ENCODE assay signal across 28 cellular contexts in genomic region chr3:86047329-86047625, GRCh38.
"Had no signal": no experiment of that assay in that cellular context is flagged by ENCODE, and none has a peak within 500 bp of the region (broad histone marks: within the 10 kb centered on the region; RNA-seq: fewer than 3 reads in every experiment).

No MANE protein-coding gene starts in this region.

- H3K36me3 Mint-ChIP-seq: activated CD8-positive, alpha-beta memory T cell treated with anti-CD3 and anti-CD28 coated beads, Interleukin-2, amount 10 ng/mL, durations not matched to agents 7 days and 5 days; activated naive CD8-positive, alpha-beta T cell; brain; stimulated activated effector memory CD8-positive, alpha-beta T cell treated with anti-CD3 and anti-CD28 coated beads, Interleukin-12 subunit alpha, Interleukin-12 subunit beta, amount 100 ng/mL, for 72 hours had no signal

- DNase-seq: activated CD4-positive, alpha-beta T cell treated with anti-CD3 and anti-CD28 coated beads for 36 hours; activated CD4-positive, CD25-positive, alpha-beta regulatory T cell; activated CD8-positive, alpha-beta memory T cell treated with anti-CD3 and anti-CD28 coated beads, Interleukin-2, amount 10 ng/mL, durations not matched to agents 7 days and 5 days; activated CD8-positive, alpha-beta T cell treated with anti-CD3 and anti-CD28 coated beads, Interleukin-2, amount 10 ng/mL, durations not matched to agents 7 days and 5 days; activated naive CD4-positive, alpha-beta T cell; activated T-cell treated with anti-CD3 and anti-CD28 coated beads, Interleukin-2, amount 50 U/mL, for 48 hours; aorta; effector memory CD8-positive, alpha-beta T cell; foreskin keratinocyte; heart right ventricle; left lung; mucosa of descending colon; sigmoid colon; small intestine; stimulated activated CD4-positive, alpha-beta T cell treated with anti-CD3 and anti-CD28 coated beads, Interleukin-4, amount 100 ng/mL, for 24 hours; substantia nigra; upper lobe of left lung had no signal

- H3K4me1 Mint-ChIP-seq: activated CD4-positive, alpha-beta T cell treated with anti-CD3 and anti-CD28 coated beads for 36 hours; activated CD8-positive, alpha-beta memory T cell treated with anti-CD3 and anti-CD28 coated beads, Interleukin-2, amount 10 ng/mL, durations not matched to agents 7 days and 5 days; brain; stimulated activated effector memory CD8-positive, alpha-beta T cell treated with anti-CD3 and anti-CD28 coated beads, Interleukin-12 subunit alpha, Interleukin-12 subunit beta, amount 100 ng/mL, for 72 hours had no signal

- ATAC-seq: activated CD4-positive, alpha-beta T cell treated with anti-CD3 and anti-CD28 coated beads for 36 hours; activated CD8-positive, alpha-beta memory T cell treated with anti-CD3 and anti-CD28 coated beads, Interleukin-2, amount 10 ng/mL, durations not matched to agents 7 days and 5 days; activated CD8-positive, alpha-beta T cell treated with anti-CD3 and anti-CD28 coated beads, Interleukin-2, amount 10 ng/mL, durations not matched to agents 7 days and 5 days; effector memory CD8-positive, alpha-beta T cell; esophagus mucosa; foreskin keratinocyte; left lung; mucosa of descending colon; natural killer cell treated with Interleukin-12 subunit alpha and Interleukin-12 subunit beta and Interleukin-15 and Interleukin-18, amount 100 ng/mL, for 72 hours; stimulated activated effector memory CD8-positive, alpha-beta T cell treated with anti-CD3 and anti-CD28 coated beads, Interleukin-12 subunit alpha, Interleukin-12 subunit beta, amount 100 ng/mL, for 72 hours had no signal

- FAIRE-seq: small intestine had no signal

- H3K9me3 ChIP-seq: mucosa of descending colon, vagina had no signal

- H3K27me3 Mint-ChIP-seq: activated CD4-positive, alpha-beta T cell treated with anti-CD3 and anti-CD28 coated beads for 36 hours; activated CD8-positive, alpha-beta memory T cell treated with anti-CD3 and anti-CD28 coated beads, Interleukin-2, amount 10 ng/mL, durations not matched to agents 7 days and 5 days; activated naive CD8-positive, alpha-beta T cell; brain; effector memory CD8-positive, alpha-beta T cell; natural killer cell treated with Interleukin-12 subunit alpha and Interleukin-12 subunit beta and Interleukin-15 and Interleukin-18, amount 100 ng/mL, for 72 hours; stimulated activated naive CD8-positive, alpha-beta T cell treated with anti-CD3 and anti-CD28 coated beads, Interleukin-15, Interleukin-2, amounts not matched to agents 100 ng/mL and 50 ng/mL, for 24 hours had no signal

- H3K4me1 ChIP-seq: foreskin keratinocyte, heart right ventricle, left lung, sigmoid colon, upper lobe of left lung, vagina had no signal

- H3K27me3 ChIP-seq: cardiac muscle cell, foreskin keratinocyte, heart right ventricle, left lung, sigmoid colon, upper lobe of left lung, vagina had no signal

- H3K27ac ChIP-seq: cardiac muscle cell, coronary artery, foreskin keratinocyte, heart right ventricle, left lung, sigmoid colon, upper lobe of left lung, vagina had no signal

- H3K27ac Mint-ChIP-seq: activated CD4-positive, alpha-beta T cell treated with anti-CD3 and anti-CD28 coated beads for 36 hours; activated CD8-positive, alpha-beta memory T cell treated with anti-CD3 and anti-CD28 coated beads, Interleukin-2, amount 10 ng/mL, durations not matched to agents 7 days and 5 days; activated CD8-positive, alpha-beta T cell treated with anti-CD3 and anti-CD28 coated beads, Interleukin-2, amount 10 ng/mL, durations not matched to agents 7 days and 5 days; activated naive CD8-positive, alpha-beta T cell; activated T-helper 2 cell treated with anti-CD3 and anti-CD28 coated beads, Interferon-gamma antibody, Interleukin-2, Interleukin-4, amounts not matched to agents 10 μg/mL and 5 μg/mL and 100 μg/mL, durations not matched to agents 14 hours and 24 hours and 36 hours; brain; effector memory CD8-positive, alpha-beta T cell; natural killer cell treated with Interleukin-12 subunit alpha and Interleukin-12 subunit beta and Interleukin-15 and Interleukin-18, amount 100 ng/mL, for 72 hours; stimulated activated effector memory CD8-positive, alpha-beta T cell treated with anti-CD3 and anti-CD28 coated beads, Interleukin-12 subunit alpha, Interleukin-12 subunit beta, amount 100 ng/mL, for 72 hours; stimulated activated naive CD8-positive, alpha-beta T cell treated with anti-CD3 and anti-CD28 coated beads, Interleukin-15, Interleukin-2, amounts not matched to agents 100 ng/mL and 50 ng/mL, for 24 hours; T-helper 2 cell treated with Interferon-gamma antibody and Interleukin-4, amounts not matched to agents 5 μg/mL and 100 μg/mL, for 36 hours had no signal

- H3K36me3 ChIP-seq: cardiac muscle cell, heart right ventricle, left lung, sigmoid colon, upper lobe of left lung, vagina had no signal

- H3K4me3 ChIP-seq: cardiac muscle cell, coronary artery, heart right ventricle, left lung, mucosa of descending colon, sigmoid colon, upper lobe of left lung, vagina had no signal

- H3K4me3 Mint-ChIP-seq: activated CD4-positive, alpha-beta T cell treated with anti-CD3 and anti-CD28 coated beads for 36 hours; activated CD8-positive, alpha-beta memory T cell treated with anti-CD3 and anti-CD28 coated beads, Interleukin-2, amount 10 ng/mL, durations not matched to agents 7 days and 5 days; activated CD8-positive, alpha-beta T cell treated with anti-CD3 and anti-CD28 coated beads, Interleukin-2, amount 10 ng/mL, durations not matched to agents 7 days and 5 days; activated naive CD8-positive, alpha-beta T cell; brain; effector memory CD8-positive, alpha-beta T cell; natural killer cell treated with Interleukin-12 subunit alpha and Interleukin-12 subunit beta and Interleukin-15 and Interleukin-18, amount 100 ng/mL, for 72 hours; stimulated activated effector memory CD8-positive, alpha-beta T cell treated with anti-CD3 and anti-CD28 coated beads, Interleukin-12 subunit alpha, Interleukin-12 subunit beta, amount 100 ng/mL, for 72 hours; stimulated activated naive CD8-positive, alpha-beta T cell treated with anti-CD3 and anti-CD28 coated beads, Interleukin-15, Interleukin-2, amounts not matched to agents 100 ng/mL and 50 ng/mL, for 24 hours; T-helper 2 cell treated with Interferon-gamma antibody and Interleukin-4, amounts not matched to agents 5 μg/mL and 100 μg/mL, for 36 hours had no signal
